ENCODE assay signal across 1 cellular context in genomic region chr7:20827172-20827571, GRCh38.
TF ChIP-seq lines count a peak whose summit lies in the region.

No MANE protein-coding gene starts in this region.

TF ChIP-seq in SK-N-SH, 30 proteins besides CTCF, POLR2A, EP300 and RAD21 (continued from another document):
- no peak for TF ChIP-seq USF1 (IDR thresholded peaks at IDR 0.05; ENCODE audit: borderline replicate concordance, low read depth)
- no peak for TF ChIP-seq NFIC (IDR thresholded peaks at IDR 0.05; ENCODE audit: borderline replicate concordance)
- TF ChIP-seq RFX5 (IDR thresholded peaks at IDR 0.05; ENCODE audit: low read length) = no peak
- no peak for TF ChIP-seq EZH2phosphoT487 (IDR thresholded peaks at IDR 0.05; ENCODE audit: borderline replicate concordance, low read depth)
- TF ChIP-seq SMC3 (IDR thresholded peaks at IDR 0.05; ENCODE audit: low read depth, low read length) = no peak
